ENCODE assay signal across 1 cellular context in the genomic region with DNA sequence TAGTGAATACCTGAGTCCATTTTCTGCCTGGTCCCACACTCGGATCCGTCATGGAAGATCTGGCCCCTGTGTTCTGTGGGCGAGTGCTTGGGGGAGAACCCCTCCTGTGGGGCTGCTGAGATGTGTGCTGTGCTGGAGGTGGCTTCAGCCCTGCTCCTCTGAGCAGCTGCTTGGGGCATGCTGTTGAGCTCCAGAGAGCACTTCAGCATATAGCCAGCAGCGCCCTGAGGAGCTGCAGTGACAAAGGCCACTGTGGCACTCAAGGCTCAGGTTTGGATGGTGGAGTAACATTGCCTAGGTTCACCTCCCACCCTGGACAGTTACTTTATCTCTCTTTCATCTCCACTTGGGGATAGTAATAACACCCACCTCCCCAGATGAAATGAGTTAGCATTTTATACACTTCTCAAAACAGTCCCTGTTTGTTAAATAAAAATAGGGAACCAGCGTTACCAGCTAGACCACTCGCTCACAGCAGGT.
TF ChIP-seq lines count a peak whose summit lies in the region.

No MANE protein-coding gene starts in this region.

TF ChIP-seq in GM12878, 131 proteins besides CTCF, POLR2A, EP300 and RAD21 (continued from another document):
- TF ChIP-seq, protein P1, sequence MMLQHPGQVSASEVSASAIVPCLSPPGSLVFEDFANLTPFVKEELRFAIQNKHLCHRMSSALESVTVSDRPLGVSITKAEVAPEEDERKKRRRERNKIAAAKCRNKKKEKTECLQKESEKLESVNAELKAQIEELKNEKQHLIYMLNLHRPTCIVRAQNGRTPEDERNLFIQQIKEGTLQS (IDR thresholded peaks at IDR 0.05; ENCODE audit: borderline replicate concordance, extremely low read depth, low read depth, low read length) = no peak
- TF ChIP-seq IRF3 (IDR thresholded peaks at IDR 0.05) (no peak), NBN (IDR thresholded peaks at IDR 0.05) (no peak), SREBF2 (IDR thresholded peaks at IDR 0.05; ENCODE audit: low read length) (no peak), RELB (IDR thresholded peaks at IDR 0.05; ENCODE audit: low read depth) (no peak), SMAD1 (IDR thresholded peaks at IDR 0.05; ENCODE audit: low read depth, partially characterized antibody) (no peak), BACH1 (IDR thresholded peaks at IDR 0.05; ENCODE audit: borderline replicate concordance) (no peak), CBX5 (IDR thresholded peaks at IDR 0.05; ENCODE audit: low read depth) (no peak), ZBED1 (IDR thresholded peaks at IDR 0.05; ENCODE audit: borderline replicate concordance) (no peak), EZH2 (IDR thresholded peaks at IDR 0.05; ENCODE audit: borderline replicate concordance, control insufficient read depth, low read depth, low read length) (no peak)
- TF ChIP-seq, protein P2, sequence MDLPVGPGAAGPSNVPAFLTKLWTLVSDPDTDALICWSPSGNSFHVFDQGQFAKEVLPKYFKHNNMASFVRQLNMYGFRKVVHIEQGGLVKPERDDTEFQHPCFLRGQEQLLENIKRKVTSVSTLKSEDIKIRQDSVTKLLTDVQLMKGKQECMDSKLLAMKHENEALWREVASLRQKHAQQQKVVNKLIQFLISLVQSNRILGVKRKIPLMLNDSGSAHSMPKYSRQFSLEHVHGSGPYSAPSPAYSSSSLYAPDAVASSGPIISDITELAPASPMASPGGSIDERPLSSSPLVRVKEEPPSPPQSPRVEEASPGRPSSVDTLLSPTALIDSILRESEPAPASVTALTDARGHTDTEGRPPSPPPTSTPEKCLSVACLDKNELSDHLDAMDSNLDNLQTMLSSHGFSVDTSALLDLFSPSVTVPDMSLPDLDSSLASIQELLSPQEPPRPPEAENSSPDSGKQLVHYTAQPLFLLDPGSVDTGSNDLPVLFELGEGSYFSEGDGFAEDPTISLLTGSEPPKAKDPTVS (IDR thresholded peaks at IDR 0.05; ENCODE audit: low read depth, low read length) = no peak
- TF ChIP-seq, protein P3, sequence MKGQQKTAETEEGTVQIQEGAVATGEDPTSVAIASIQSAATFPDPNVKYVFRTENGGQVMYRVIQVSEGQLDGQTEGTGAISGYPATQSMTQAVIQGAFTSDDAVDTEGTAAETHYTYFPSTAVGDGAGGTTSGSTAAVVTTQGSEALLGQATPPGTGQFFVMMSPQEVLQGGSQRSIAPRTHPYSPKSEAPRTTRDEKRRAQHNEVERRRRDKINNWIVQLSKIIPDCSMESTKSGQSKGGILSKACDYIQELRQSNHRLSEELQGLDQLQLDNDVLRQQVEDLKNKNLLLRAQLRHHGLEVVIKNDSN (IDR thresholded peaks at IDR 0.05; ENCODE audit: borderline replicate concordance, extremely low read length, insufficient read depth, low read depth, low read length) = no peak
